In the genomic region with DNA sequence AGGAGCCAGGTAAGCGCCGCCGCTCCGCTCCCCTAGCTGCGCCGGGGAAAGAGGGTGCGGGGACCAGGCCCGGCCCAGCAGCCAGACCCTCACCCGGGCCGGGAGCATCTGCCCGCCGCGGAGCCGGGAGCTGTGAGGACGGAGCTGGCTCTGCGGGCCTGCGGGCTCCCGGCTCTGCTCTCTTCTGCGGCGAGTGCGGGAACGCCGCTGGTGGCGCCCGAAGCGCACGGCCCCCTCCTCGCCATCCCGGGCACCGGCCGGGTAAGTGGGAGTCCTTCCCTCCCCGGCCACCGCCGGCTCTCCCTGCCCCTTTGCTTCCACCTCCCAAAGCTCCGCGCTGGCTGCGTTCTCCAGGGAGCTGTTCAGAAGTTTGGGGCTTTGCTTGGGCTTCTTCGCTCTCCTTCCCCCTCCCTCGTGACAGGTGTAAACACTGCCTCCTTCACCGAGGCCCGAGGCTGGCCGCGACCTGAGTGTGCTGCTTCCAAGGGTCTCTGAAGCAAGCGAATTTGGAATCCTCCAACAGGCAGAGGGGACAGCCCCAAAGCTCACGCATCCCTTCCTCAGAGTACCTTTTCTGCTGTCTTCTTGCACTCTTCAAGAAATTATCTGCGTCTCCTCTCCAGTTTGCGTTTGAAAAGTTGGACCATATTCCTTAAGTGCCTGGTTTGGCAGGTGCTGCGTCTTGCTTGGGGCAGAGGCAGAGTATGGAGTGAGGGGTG, we compare ENCODE assay signal across 8 cellular contexts. TPM values are rescaled to one million over a fixed set of nuclear protein-coding genes. Genes with fewer than 3 reads are reported as not detected.
A peak's percentile ranks its signal among the peaks of the same experiment; 100 is the strongest.
DNase-seq lines count a peak whose midpoint lies in the region; ATAC-seq and TF ChIP-seq lines count a peak whose summit lies in the region.

No MANE protein-coding gene starts in this region.

- TF ChIP-seq CTCF in neural cell (IDR thresholded peaks at IDR 0.05; ENCODE audit: poor library complexity, severe bottlenecking) = no peak
- TF ChIP-seq CTCF in uterus (IDR thresholded peaks at IDR 0.05) = no peak

- no peaks in the 10 kb centered on the region for H3K9me3 ChIP-seq in neural cell (ENCODE audit: low read length)
- H3K9me3 ChIP-seq in uterus = no peaks in the 10 kb centered on the region

- in situ Hi-C loops in KBM-7 (cut with MboI; ENCODE audit: low pct_unique_long_range_greater_than_20kb, low sequenced_read_pairs) = no loop called here

- TF ChIP-seq EP300 in neural cell (conservative IDR thresholded peaks at IDR 0.05; ENCODE audit: poor library complexity, severe bottlenecking) = no peak

- H3K27ac ChIP-seq in neural cell (ENCODE audit: low read length) = peak overlapping the region; percentile 90
- H3K27ac ChIP-seq in uterus = peak overlapping the region; percentile 92 to 94

- H3K36me3 ChIP-seq in neural cell (ENCODE audit: insufficient read depth, low read length) = no peaks in the 10 kb centered on the region
- H3K36me3 ChIP-seq in uterus = no peaks in the 10 kb centered on the region

- H3K27me3 ChIP-seq in neural cell (ENCODE audit: insufficient read depth, low read depth, low read length) (no peaks in the 10 kb centered on the region), uterus (no peaks in the 10 kb centered on the region)

- DNase-seq in DMS53 treated with DMSO at 0.1 percent for 48 hours (lab: John Stamatoyannopoulos, UW; ENCODE audit: unreplicated experiment) = peak; percentile 20
- DNase-seq in KBM-7 = peak; percentile 49
- DNase-seq in activated CD8-positive, alpha-beta memory T cell treated with anti-CD3 and anti-CD28 coated beads, Interleukin-2, amount 50 U/mL, for 48 hours = peak; percentile 72
- peak; percentile 1 for DNase-seq in fibroblast of gingiva (ENCODE audit: low read depth)
- DNase-seq in uterus = peak in 1 of 2 donors; percentile 20
- DNase-seq in NCI-H2029 treated with DMSO at 0.1 percent for 48 hours (lab: John Stamatoyannopoulos, UW) = no peak

- peak; percentile 15 for TF ChIP-seq RAD21 in neural cell (conservative IDR thresholded peaks at IDR 0.05)

- peak overlapping the region; percentile 70 for H2AFZ ChIP-seq in neural cell (ENCODE audit: low read depth, low read length)

- ATAC-seq in GM21526 (IDR thresholded peaks at IDR 0.05; ENCODE audit: low FRiP score, unreplicated experiment) = peak; percentile 10

- peaks cover 7% of the 10 kb centered on the region for H3F3A ChIP-seq in neural cell (ENCODE audit: insufficient read depth, low read length, poor library complexity, severe bottlenecking)

- H3K4me2 ChIP-seq in neural cell (ENCODE audit: low read length) = peak overlapping the region; percentile 72

- H3K79me2 ChIP-seq in neural cell (replicated peaks; ENCODE audit: insufficient read depth, low read length) = peaks cover 42% of the 10 kb centered on the region

- H3K4me3 ChIP-seq in neural cell (ENCODE audit: low read length) = peak overlapping the region; percentile 79
- H3K4me3 ChIP-seq in uterus = peak overlapping the region; percentile 84 to 97

- peak overlapping the region; percentile 94 for H3K9ac ChIP-seq in neural cell (ENCODE audit: low read length)

- no peaks in the 10 kb centered on the region for H4K20me1 ChIP-seq in neural cell (ENCODE audit: insufficient read depth)

- TF ChIP-seq POLR2A in uterus (IDR thresholded peaks at IDR 0.05) = no peak

- intact Hi-C loops in uterus (cut with DNase I; ENCODE audit: low total_unique reads) = loop anchor here (5.0 kb wide), 1 partner anchor 333 kb away; no protein-coding TSS in a partner anchor

- H3K4me1 ChIP-seq in uterus = no peaks in the 10 kb centered on the region

- H3K9me2 ChIP-seq in neural cell (ENCODE audit: insufficient read depth, low read length) = no peaks in the 10 kb centered on the region

TF ChIP-seq in neural cell, 6 proteins besides CTCF, POLR2A, EP300 and RAD21:
- TF ChIP-seq POLR2AphosphoS5 (IDR thresholded peaks at IDR 0.05) (no peak), EZH2 (IDR thresholded peaks at IDR 0.05; ENCODE audit: borderline replicate concordance, insufficient read depth, low read length, poor library complexity, severe bottlenecking) (no peak)
- TF ChIP-seq, protein P1, sequence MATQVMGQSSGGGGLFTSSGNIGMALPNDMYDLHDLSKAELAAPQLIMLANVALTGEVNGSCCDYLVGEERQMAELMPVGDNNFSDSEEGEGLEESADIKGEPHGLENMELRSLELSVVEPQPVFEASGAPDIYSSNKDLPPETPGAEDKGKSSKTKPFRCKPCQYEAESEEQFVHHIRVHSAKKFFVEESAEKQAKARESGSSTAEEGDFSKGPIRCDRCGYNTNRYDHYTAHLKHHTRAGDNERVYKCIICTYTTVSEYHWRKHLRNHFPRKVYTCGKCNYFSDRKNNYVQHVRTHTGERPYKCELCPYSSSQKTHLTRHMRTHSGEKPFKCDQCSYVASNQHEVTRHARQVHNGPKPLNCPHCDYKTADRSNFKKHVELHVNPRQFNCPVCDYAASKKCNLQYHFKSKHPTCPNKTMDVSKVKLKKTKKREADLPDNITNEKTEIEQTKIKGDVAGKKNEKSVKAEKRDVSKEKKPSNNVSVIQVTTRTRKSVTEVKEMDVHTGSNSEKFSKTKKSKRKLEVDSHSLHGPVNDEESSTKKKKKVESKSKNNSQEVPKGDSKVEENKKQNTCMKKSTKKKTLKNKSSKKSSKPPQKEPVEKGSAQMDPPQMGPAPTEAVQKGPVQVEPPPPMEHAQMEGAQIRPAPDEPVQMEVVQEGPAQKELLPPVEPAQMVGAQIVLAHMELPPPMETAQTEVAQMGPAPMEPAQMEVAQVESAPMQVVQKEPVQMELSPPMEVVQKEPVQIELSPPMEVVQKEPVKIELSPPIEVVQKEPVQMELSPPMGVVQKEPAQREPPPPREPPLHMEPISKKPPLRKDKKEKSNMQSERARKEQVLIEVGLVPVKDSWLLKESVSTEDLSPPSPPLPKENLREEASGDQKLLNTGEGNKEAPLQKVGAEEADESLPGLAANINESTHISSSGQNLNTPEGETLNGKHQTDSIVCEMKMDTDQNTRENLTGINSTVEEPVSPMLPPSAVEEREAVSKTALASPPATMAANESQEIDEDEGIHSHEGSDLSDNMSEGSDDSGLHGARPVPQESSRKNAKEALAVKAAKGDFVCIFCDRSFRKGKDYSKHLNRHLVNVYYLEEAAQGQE (IDR thresholded peaks at IDR 0.05; ENCODE audit: borderline replicate concordance) = peak; percentile 35
TF ChIP-seq in neural cell: peak in this region for 1.

RNA-seq across cellular contexts. Expression of a gene that starts 0.6 kb away (rescaled TPM):
- polyA plus RNA-seq in neural cell = 57.4 and 63.0 TPM in 2 replicates
- polyA minus RNA-seq in neural cell = 93.2 and 95.4 TPM in 2 replicates
- total RNA-seq in uterus = 10 to 100 TPM; 24.1 to 62.4 (median 37.4) TPM
